8 cellular contexts compared by ENCODE assay signal in the genomic region with DNA sequence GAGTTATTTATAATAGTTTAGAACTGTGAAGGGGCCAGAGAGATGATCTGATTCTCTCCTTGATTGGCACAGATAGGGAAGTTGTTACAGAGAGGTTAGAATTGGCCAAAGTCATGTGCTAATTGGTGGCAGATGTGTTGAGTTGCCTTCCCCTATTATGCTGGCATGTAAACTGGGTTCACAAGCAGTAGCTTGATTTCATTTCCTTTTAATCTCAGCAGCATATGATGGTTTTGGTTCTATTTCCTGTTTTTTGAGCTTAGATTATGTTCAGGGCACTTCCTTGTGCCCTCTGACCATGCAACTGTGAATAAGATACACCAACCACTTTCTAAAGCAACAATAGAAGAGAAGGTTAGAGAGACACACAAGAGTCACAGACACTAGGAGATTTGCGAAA. TPM values are rescaled to one million over a fixed set of nuclear protein-coding genes. Genes with fewer than 3 reads are reported as not detected.
A peak's percentile ranks its signal among the peaks of the same experiment; 100 is the strongest.
DNase-seq lines count a peak whose midpoint lies in the region; ATAC-seq and TF ChIP-seq lines count a peak whose summit lies in the region.

No MANE protein-coding gene starts in this region.

- intact Hi-C loops in ovary (cut with DNase I): no loop called here

- H3K4me1 ChIP-seq in ovary (ENCODE audit: insufficient read depth): no peaks in the 10 kb centered on the region

- no peak overlapping the region for H3K27ac ChIP-seq in ovary

- peak; percentile 94 for ATAC-seq in GM18858 (IDR thresholded peaks at IDR 0.05; ENCODE audit: unreplicated experiment)
- ATAC-seq in HG02763 (IDR thresholded peaks at IDR 0.05; ENCODE audit: unreplicated experiment): peak; percentile 65
- no peak for ATAC-seq in GM19023 (IDR thresholded peaks at IDR 0.05; ENCODE audit: unreplicated experiment)

- WGBS in ovary, 3 donors: 89 to 97% (median 94%) methylated on average over 1 of the region's 1 CpG

- TF ChIP-seq CTCF in ovary (IDR thresholded peaks at IDR 0.05): no peak

- TF ChIP-seq POLR2A in ovary (IDR thresholded peaks at IDR 0.05): no peak

- TF ChIP-seq EP300 in ovary (IDR thresholded peaks at IDR 0.05): no peak

- no peaks in the 10 kb centered on the region for H3K36me3 ChIP-seq in ovary

- DNase-seq in NOMO-1 (lab: John Stamatoyannopoulos, UW; ENCODE audit: unreplicated experiment in 2 of 2) (peak; percentile 92 to 99), midbrain (lab: John Stamatoyannopoulos, UW) (peak; percentile 34), ovary (no peak), NCI-H2081 treated with DMSO at 0.1 percent for 48 hours (lab: John Stamatoyannopoulos, UW) (no peak), mesenteric fat pad (ENCODE audit: low spot score) (no peak)

- H3K27me3 ChIP-seq in ovary: no peaks in the 10 kb centered on the region

- no peaks in the 10 kb centered on the region for H3K9me3 ChIP-seq in ovary

- H3K4me3 ChIP-seq in ovary: no peak overlapping the region

RNA-seq across cellular contexts. Expression of a gene that starts 16.5 kb away (rescaled TPM):
- total RNA-seq in ovary (10 to 100 TPM; 15.7 to 25.2 (median 17.9) TPM), mesenteric fat pad (17.0 TPM)
- 10 to 100 TPM; 11.4 to 16.7 TPM for polyA plus RNA-seq in ovary

RNA-seq across cellular contexts. Expression of a gene that starts 59.6 kb away (rescaled TPM):
- total RNA-seq in ovary: 10 to 100 TPM; 19.8 to 35.3 (median 31.3) TPM
- 10 to 100 TPM; 11.3 to 20.2 TPM for polyA plus RNA-seq in ovary
- total RNA-seq in mesenteric fat pad: 20.2 TPM

Comparison
In these comparisons a context has a peak if more than half of its experiments do, and no peak if none do; other contexts are left out.
1. DNase-seq: peak in NOMO-1 (2 of 2) and midbrain (single experiment); none in ovary (0 of 5), NCI-H2081 treated with DMSO at 0.1 percent for 48 hours (single experiment) and mesenteric fat pad (single experiment).